ENCODE assay signal across 8 cellular contexts in the genomic region with DNA sequence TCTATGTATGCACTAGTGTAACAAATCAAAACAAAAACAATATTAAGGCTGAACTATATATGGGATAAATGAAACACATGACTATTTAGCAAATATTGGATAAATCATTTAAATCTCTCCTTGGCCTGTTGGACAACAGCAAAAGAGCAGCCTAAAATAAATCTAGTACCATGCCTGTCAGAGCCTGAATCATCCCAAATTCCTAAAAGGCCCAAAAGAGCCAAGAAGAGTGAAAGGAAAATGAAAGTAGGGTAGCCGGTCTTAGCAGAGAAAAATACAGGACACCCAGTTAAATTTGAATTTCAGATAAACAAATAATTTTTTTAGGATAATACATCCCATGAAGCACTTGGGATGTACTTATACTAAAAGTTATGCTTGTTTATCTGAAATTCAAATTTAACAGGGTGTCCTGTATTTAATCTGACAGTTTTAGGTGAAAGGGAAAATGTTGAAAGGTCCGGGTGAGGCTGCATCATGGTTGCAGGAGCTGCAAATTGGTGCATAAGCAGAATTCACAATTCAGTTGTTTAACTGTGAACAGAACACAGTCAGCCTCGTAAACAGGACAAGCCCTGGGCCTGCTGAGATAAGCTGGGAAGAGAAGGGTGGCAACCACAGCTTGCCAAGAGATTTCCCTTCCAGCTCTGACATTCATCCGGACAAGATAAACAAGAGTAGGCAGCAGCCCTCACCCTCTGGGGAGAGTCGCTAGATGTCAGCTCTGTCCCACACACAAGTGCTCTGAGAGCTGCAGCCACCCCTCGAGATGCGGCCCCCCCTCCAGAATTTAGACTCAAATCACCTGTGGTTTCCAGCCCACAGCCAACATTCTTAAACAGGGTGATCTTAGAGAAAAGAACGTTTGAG. TPM values are rescaled to one million over a fixed set of nuclear protein-coding genes. Genes with fewer than 3 reads are reported as not detected.
A peak's percentile ranks its signal among the peaks of the same experiment; 100 is the strongest.
DNase-seq lines count a peak whose midpoint lies in the region; ATAC-seq, FAIRE-seq and TF ChIP-seq lines count a peak whose summit lies in the region.

No MANE protein-coding gene starts in this region.

- H3K4me1 ChIP-seq in gastroesophageal sphincter = peaks cover 0 to 44% (median 10%) of the 10 kb centered on the region in 3 donors

- no peak for ATAC-seq in activated T-cell treated with anti-CD3 and anti-CD28 coated beads, Interleukin-2, amount 50 U/mL, for 72 hours (replicated peaks in 1 of 2)
- ATAC-seq in gastroesophageal sphincter = peak; percentile 70

- WGBS in gastroesophageal sphincter (ENCODE audit: low coverage in 1 of 2), 2 donors = 4 to 6% methylated on average over 8 of the region's 8 CpGs

- peaks cover 32% of the 10 kb centered on the region for H3K4me1 Mint-ChIP-seq in activated T-cell treated with anti-CD3 and anti-CD28 coated beads, Interleukin-2, amount 50 U/mL, for 72 hours (ENCODE audit: low read depth)

- no peaks in the 10 kb centered on the region for H3K9me3 ChIP-seq in gastroesophageal sphincter

- FAIRE-seq in H54 (lab: Jason Lieb, UNC) = peak; percentile 74

- H3K27ac ChIP-seq in gastroesophageal sphincter = peak overlapping the region in 3 of 4 donors; percentile 56 to 77 (median 70)

- TF ChIP-seq EP300 in gastroesophageal sphincter (IDR thresholded peaks at IDR 0.05) = no peak

- peak overlapping the region; percentile 17 to 36 for H3K4me3 ChIP-seq in gastroesophageal sphincter

- no peak overlapping the region for H3K27ac Mint-ChIP-seq in activated T-cell treated with anti-CD3 and anti-CD28 coated beads, Interleukin-2, amount 50 U/mL, for 72 hours

- H3K27me3 ChIP-seq in gastroesophageal sphincter = no peaks in the 10 kb centered on the region

- H3K9me3 Mint-ChIP-seq in activated T-cell treated with anti-CD3 and anti-CD28 coated beads, Interleukin-2, amount 50 U/mL, for 72 hours = no peaks in the 10 kb centered on the region

- H3K36me3 ChIP-seq in gastroesophageal sphincter = no peaks in the 10 kb centered on the region

- TF ChIP-seq POLR2A in H54 (IDR thresholded peaks at IDR 0.05; ENCODE audit: low read depth, low read length) = no peak
- no peak for TF ChIP-seq POLR2A in gastroesophageal sphincter (IDR thresholded peaks at IDR 0.05)

- peak overlapping the region in 1 of 2 donors; percentile 20 for H3K4me3 Mint-ChIP-seq in activated T-cell treated with anti-CD3 and anti-CD28 coated beads, Interleukin-2, amount 50 U/mL, for 72 hours

- peak; percentile 42 for DNase-seq in CMK (ENCODE audit: low read depth)
- DNase-seq in H54 (ENCODE audit: insufficient read length, low spot score) = no peak
- peak; percentile 57 for DNase-seq in NCI-H226
- DNase-seq in activated T-cell treated with anti-CD3 and anti-CD28 coated beads, Interleukin-2, amount 50 U/mL, for 72 hours = peak; percentile 54 to 69
- DNase-seq in occipital lobe (lab: John Stamatoyannopoulos, UW) = peak; percentile 69
- DNase-seq in amniotic stem cell (lab: John Stamatoyannopoulos, UW) = no peak
- DNase-seq in ecto neural progenitor cell (ENCODE audit: low spot score) = no peak

- no peaks in the 10 kb centered on the region for H3K36me3 Mint-ChIP-seq in activated T-cell treated with anti-CD3 and anti-CD28 coated beads, Interleukin-2, amount 50 U/mL, for 72 hours (ENCODE audit: insufficient read depth in 2 of 2)

- TF ChIP-seq CTCF in gastroesophageal sphincter (IDR thresholded peaks at IDR 0.05) = peak in 1 of 4 experiments; percentile 55

- peaks cover 8% of the 10 kb centered on the region for H3K27me3 Mint-ChIP-seq in activated T-cell treated with anti-CD3 and anti-CD28 coated beads, Interleukin-2, amount 50 U/mL, for 72 hours (ENCODE audit: low read depth)

RNA-seq across cellular contexts. Expression of a gene that starts 30.3 kb away (rescaled TPM):
- 10 to 100 TPM; 18.2 to 18.9 TPM for total RNA-seq in activated T-cell treated with anti-CD3 and anti-CD28 coated beads, Interleukin-2, amount 50 U/mL, for 72 hours
- total RNA-seq in gastroesophageal sphincter = 10 to 100 TPM; 21.1 to 28.3 (median 22.1) TPM
- 15.9 TPM for total RNA-seq in occipital lobe

RNA-seq across cellular contexts. Expression of a gene that starts 30.4 kb away (rescaled TPM):
- 10 to 100 TPM; 11.2 to 18.2 TPM for total RNA-seq in activated T-cell treated with anti-CD3 and anti-CD28 coated beads, Interleukin-2, amount 50 U/mL, for 72 hours
- 10 to 100 TPM in 1 of 4 donors, 1 to 10 TPM in 3; 3.4 to 10.2 (median 7.0) TPM for total RNA-seq in gastroesophageal sphincter
- 18.6 TPM for total RNA-seq in occipital lobe

RNA-seq across cellular contexts. Expression of a gene that starts 54.2 kb away (rescaled TPM):
- 1 to 10 TPM; 6.3 to 9.3 TPM for total RNA-seq in activated T-cell treated with anti-CD3 and anti-CD28 coated beads, Interleukin-2, amount 50 U/mL, for 72 hours
- total RNA-seq in gastroesophageal sphincter (10 to 100 TPM in 1 of 4 donors, 1 to 10 TPM in 3; 4.2 to 10.3 (median 6.2) TPM), occipital lobe (17.5 TPM)

Comparison
In these comparisons a context has a peak if more than half of its experiments do, and no peak if none do; other contexts are left out.
1. DNase-seq: peak in CMK (single experiment), NCI-H226 (single experiment), activated T-cell treated with anti-CD3 and anti-CD28 coated beads, Interleukin-2, amount 50 U/mL, for 72 hours (2 of 2) and occipital lobe (single experiment); none in H54 (single experiment), amniotic stem cell (single experiment) and ecto neural progenitor cell (single experiment).